In the genomic region with DNA sequence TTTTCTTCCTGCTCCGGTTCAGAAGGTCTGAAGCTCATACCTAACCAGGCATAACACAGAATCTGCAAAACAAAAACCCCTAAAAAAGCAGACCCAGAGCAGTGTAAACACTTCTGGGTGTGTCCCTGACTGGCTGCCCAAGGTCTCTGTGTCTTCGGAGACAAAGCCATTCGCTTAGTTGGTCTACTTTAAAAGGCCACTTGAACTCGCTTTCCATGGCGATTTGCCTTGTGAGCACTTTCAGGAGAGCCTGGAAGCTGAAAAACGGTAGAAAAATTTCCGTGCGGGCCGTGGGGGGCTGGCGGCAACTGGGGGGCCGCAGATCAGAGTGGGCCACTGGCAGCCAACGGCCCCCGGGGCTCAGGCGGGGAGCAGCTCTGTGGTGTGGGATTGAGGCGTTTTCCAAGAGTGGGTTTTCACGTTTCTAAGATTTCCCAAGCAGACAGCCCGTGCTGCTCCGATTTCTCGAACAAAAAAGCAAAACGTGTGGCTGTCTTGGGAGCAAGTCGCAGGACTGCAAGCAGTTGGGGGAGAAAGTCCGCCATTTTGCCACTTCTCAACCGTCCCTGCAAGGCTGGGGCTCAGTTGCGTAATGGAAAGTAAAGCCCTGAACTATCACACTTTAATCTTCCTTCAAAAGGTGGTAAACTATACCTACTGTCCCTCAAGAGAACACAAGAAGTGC, we compare ENCODE assay signal across 8 cellular contexts. TPM values are rescaled to one million over a fixed set of nuclear protein-coding genes. Genes with fewer than 3 reads are reported as not detected.
DNase-seq lines count a peak whose midpoint lies in the region; ATAC-seq and TF ChIP-seq lines count a peak whose summit lies in the region.

No MANE protein-coding gene starts in this region.

- peak; percentile 11 to 30 (median 22) for ATAC-seq in right lobe of liver
- ATAC-seq in HG03280 (IDR thresholded peaks at IDR 0.05; ENCODE audit: unreplicated experiment): no peak

- H3K9me3 Mint-ChIP-seq in T-helper 2 cell treated with Interferon-gamma antibody and Interleukin-4, amounts not matched to agents 5 μg/mL and 100 μg/mL, for 36 hours: no peaks in the 10 kb centered on the region

- no peaks in the 10 kb centered on the region for H3K9me3 ChIP-seq in right lobe of liver

- TF ChIP-seq CTCF in LNCaP clone FGC (IDR thresholded peaks at IDR 0.05; ENCODE audit: control insufficient read depth, extremely low read depth, insufficient read depth) (no peak), cardiac fibroblast (IDR thresholded peaks at IDR 0.05; ENCODE audit: low read depth, low read length) (no peak), right lobe of liver (IDR thresholded peaks at IDR 0.05) (no peak)

- no peak overlapping the region for H3K4me3 Mint-ChIP-seq in T-helper 2 cell treated with Interferon-gamma antibody and Interleukin-4, amounts not matched to agents 5 μg/mL and 100 μg/mL, for 36 hours

- TF ChIP-seq POLR2A in right lobe of liver (IDR thresholded peaks at IDR 0.05): no peak

- peaks cover 34% of the 10 kb centered on the region for H3K4me1 Mint-ChIP-seq in T-helper 2 cell treated with Interferon-gamma antibody and Interleukin-4, amounts not matched to agents 5 μg/mL and 100 μg/mL, for 36 hours (ENCODE audit: low read depth)

- peaks cover 0 to 14% (median 8%) of the 10 kb centered on the region in 4 donors for H3K36me3 ChIP-seq in right lobe of liver

- WGBS in right lobe of liver (ENCODE audit: insufficient coverage, low coverage, low lambda C conversion rate, missing lambda C conversion rate): 0% methylated on average over 24 of the region's 24 CpGs

- H3K36me3 Mint-ChIP-seq in T-helper 2 cell treated with Interferon-gamma antibody and Interleukin-4, amounts not matched to agents 5 μg/mL and 100 μg/mL, for 36 hours (ENCODE audit: low read depth): no peaks in the 10 kb centered on the region

- H3K27me3 Mint-ChIP-seq in T-helper 2 cell treated with Interferon-gamma antibody and Interleukin-4, amounts not matched to agents 5 μg/mL and 100 μg/mL, for 36 hours (ENCODE audit: low read depth): peaks cover 3% of the 10 kb centered on the region

- peak; percentile 82 for DNase-seq in DMS53 (lab: John Stamatoyannopoulos, UW)
- no peak for DNase-seq in LNCaP clone FGC (ENCODE audit: low read depth)
- DNase-seq in T-helper 2 cell treated with Interferon-gamma antibody and Interleukin-4, amounts not matched to agents 5 μg/mL and 100 μg/mL, for 36 hours (ENCODE audit: low spot score): peak; percentile 55
- DNase-seq in cardiac fibroblast (ENCODE audit: low read depth in 2 of 2): peak; percentile 76 to 81
- peak in 2 of 3 donors; percentile 66 to 74 for DNase-seq in right lobe of liver
- peak; percentile 75 for DNase-seq in stimulated activated CD8-positive, alpha-beta memory T cell treated with anti-CD3 and anti-CD28 coated beads, Interleukin-4, amount 100 ng/mL, for 48 hours
- DNase-seq in AG08396 (ENCODE audit: low spot score): no peak

- no peak overlapping the region for H3K27ac Mint-ChIP-seq in T-helper 2 cell treated with Interferon-gamma antibody and Interleukin-4, amounts not matched to agents 5 μg/mL and 100 μg/mL, for 36 hours

- H3K4me1 ChIP-seq in right lobe of liver: peaks cover 0 to 42% (median 16%) of the 10 kb centered on the region in 4 donors

- H3K27me3 ChIP-seq in right lobe of liver: no peaks in the 10 kb centered on the region

- H3K4me3 ChIP-seq in LNCaP clone FGC (ENCODE audit: low read depth, low read length) (peak overlapping the region; percentile 78), cardiac fibroblast (replicated peaks in 1 of 2; ENCODE audit: low read depth in 2 of 2, low read length in 2 of 2) (peak overlapping the region; percentile 57 to 74), right lobe of liver (peak overlapping the region; percentile 61 to 75 (median 67))

- H3K27ac ChIP-seq in right lobe of liver: peak overlapping the region; percentile 99 to 100 (median 100)

- intact Hi-C loops in right lobe of liver (cut with DNase I): loop anchor here in 1 of 2 donors (5.0 kb wide), 1 partner anchor 76 kb away; a partner anchor contains a TSS

RNA-seq across cellular contexts. Expression of a gene that starts 0.7 kb away (rescaled TPM):
- 1,000 to 10,000 TPM; 2,716 to 5,163 (median 3,933) TPM for total RNA-seq in right lobe of liver

RNA-seq across cellular contexts. Expression of a gene that starts 26.7 kb away (rescaled TPM):
- 10 to 100 TPM; 51.3 to 82.3 (median 57.0) TPM for total RNA-seq in right lobe of liver

RNA-seq across cellular contexts. Expression of a gene that starts 60.0 kb away (rescaled TPM):
- total RNA-seq in right lobe of liver: 10 to 100 TPM; 26.6 to 94.1 (median 46.8) TPM

Comparison
In these comparisons a context has a peak if more than half of its experiments do, and no peak if none do; other contexts are left out.
1. DNase-seq: peak in DMS53 (single experiment), T-helper 2 cell treated with Interferon-gamma antibody and Interleukin-4, amounts not matched to agents 5 μg/mL and 100 μg/mL, for 36 hours (single experiment), cardiac fibroblast (2 of 2), right lobe of liver (2 of 3) and stimulated activated CD8-positive, alpha-beta memory T cell treated with anti-CD3 and anti-CD28 coated beads, Interleukin-4, amount 100 ng/mL, for 48 hours (single experiment); none in LNCaP clone FGC (single experiment) and AG08396 (single experiment).
2. Peak in every context shown above with its lines, with median percentiles within 50 percentile points of each other: H3K4me3 ChIP-seq.